15 cellular contexts compared by ENCODE assay signal in the genomic region with DNA sequence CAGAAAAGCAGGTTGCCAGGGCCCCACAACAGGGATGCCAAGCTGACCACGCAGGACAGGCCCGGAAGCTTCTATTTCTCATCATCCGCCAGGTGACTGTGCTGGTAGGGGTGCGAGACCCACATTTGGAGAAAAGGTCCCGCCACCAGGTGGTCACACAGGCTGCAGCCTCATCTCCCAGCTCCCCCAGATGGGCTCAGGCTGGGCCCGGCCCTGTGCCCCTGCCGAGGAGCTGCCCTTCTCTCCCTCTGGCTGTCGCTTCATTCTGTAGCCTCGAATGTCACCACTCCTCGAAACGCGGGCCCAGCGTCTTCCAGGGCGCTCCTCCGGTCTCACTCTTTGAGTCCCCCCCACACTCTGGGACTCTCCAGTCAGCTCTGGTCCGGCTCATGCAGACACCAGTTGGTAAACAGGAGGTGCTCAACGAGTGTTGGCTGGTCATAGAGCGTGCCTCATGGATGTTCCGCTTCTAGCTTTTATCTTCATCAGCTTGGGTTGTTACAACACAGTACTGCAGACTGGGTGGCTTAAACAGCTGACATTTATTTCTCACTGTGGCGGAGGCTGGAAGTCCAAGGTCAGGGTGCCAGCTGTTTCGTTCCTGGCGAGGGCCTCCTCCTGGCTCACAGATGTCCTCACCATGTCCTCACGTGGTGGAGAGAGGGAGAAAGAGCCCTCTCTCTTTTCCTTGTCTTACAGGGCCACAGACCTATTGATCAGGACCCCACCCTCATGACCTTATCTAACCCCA.
DNase-seq lines count a peak whose midpoint lies in the region; ATAC-seq, FAIRE-seq and TF ChIP-seq lines count a peak whose summit lies in the region.
"Had no signal": no experiment of that assay in that cellular context is flagged by ENCODE, and none has a peak within 500 bp of the region (broad histone marks: within the 10 kb centered on the region; RNA-seq: fewer than 3 reads in every experiment).

No MANE protein-coding gene starts in this region.

- POLR2A ChIA-PET in HepG2 (lab: Yijun Ruan, JAX) = no interaction called here
- POLR2A ChIA-PET in activated CD8-positive, alpha-beta T cell treated with anti-CD3 and anti-CD28 coated beads, Interleukin-2, amount 10 ng/mL, durations not matched to agents 7 days and 5 days (lab: Charles Lee) = no interaction called here

- H3K9me3 ChIP-seq in SJCRH30 (replicated peaks) = no peaks in the 10 kb centered on the region
- H3K9me3 ChIP-seq in HepG2 (ENCODE audit: low read length) = no peaks in the 10 kb centered on the region
- H3K9me3 ChIP-seq: A549, Caco-2 had no signal

- peak; percentile 16 to 44 for DNase-seq in SJCRH30
- peak; percentile 44 for DNase-seq in HepG2 (ENCODE audit: low spot score)
- peak; percentile 65 for DNase-seq in posterior vena cava (ENCODE audit: low spot score)
- no peak for DNase-seq in activated CD8-positive, alpha-beta T cell treated with anti-CD3 and anti-CD28 coated beads, Interleukin-2, amount 10 ng/mL, durations not matched to agents 7 days and 5 days
- DNase-seq in caudate nucleus (lab: John Stamatoyannopoulos, UW) = no peak
- DNase-seq in activated T-cell treated with anti-CD3 and anti-CD28 coated beads, Interleukin-2, amount 50 U/mL, for 48 hours = no peak
- DNase-seq: CD8-positive, alpha-beta memory T cell; GF-D8; HCEC 1CT; HFFc6 had no signal

- WGBS in HepG2 (ENCODE audit: low lambda C conversion rate) = 53% methylated on average over 19 of the region's 23 CpGs

- H3K27me3 ChIP-seq in SJCRH30 = no peaks in the 10 kb centered on the region
- peaks cover 6 to 55% of the 10 kb centered on the region in 2 experiments for H3K27me3 ChIP-seq in HepG2 (ENCODE audit: control insufficient read depth in 1 of 2, insufficient read depth in 2 of 2, low read length in 2 of 2)

- no peak overlapping the region for H3K27ac Mint-ChIP-seq in stimulated activated memory B cell treated with anti-CD40 and anti-IgM and Interleukin-4, amounts not matched to agents 10 μg/mL and 1 μg/mL and 100 μg/mL, for 72 hours
- no peak overlapping the region for H3K27ac Mint-ChIP-seq in activated CD8-positive, alpha-beta T cell treated with anti-CD3 and anti-CD28 coated beads, Interleukin-2, amount 10 ng/mL, durations not matched to agents 7 days and 5 days
- H3K27ac Mint-ChIP-seq: CD8-positive, alpha-beta memory T cell; HFFc6 had no signal

- no peak overlapping the region for H3K4me3 ChIP-seq in SJCRH30
- H3K4me3 ChIP-seq in HepG2 (replicated peaks in 1 of 3; ENCODE audit: insufficient read depth in 1 of 3, low read depth in 2 of 3, low read length in 3 of 3) = no peak overlapping the region
- H3K4me3 ChIP-seq: A549 had no signal

- no peak for TF ChIP-seq RAD21 in HepG2 (CRISPR knock-in tag; IDR thresholded peaks at IDR 0.05)

- H3K9ac ChIP-seq in HepG2 (ENCODE audit: insufficient read depth, low read depth, low read length) = no peak overlapping the region

- TF ChIP-seq EP300 in HepG2 (IDR thresholded peaks at IDR 0.05; ENCODE audit: low read depth in 2 of 2, low read length in 2 of 2) (no peak), HepG2 (CRISPR knock-in tag; IDR thresholded peaks at IDR 0.05; ENCODE audit: borderline replicate concordance) (no peak)

- no peaks in the 10 kb centered on the region for H4K20me1 ChIP-seq in HepG2 (ENCODE audit: insufficient read depth, low read length)

- H3K36me3 ChIP-seq in SJCRH30 = no peaks in the 10 kb centered on the region
- H3K36me3 ChIP-seq in HepG2 (replicated peaks in 1 of 2; ENCODE audit: control insufficient read depth in 1 of 2, insufficient read depth in 2 of 2, low read length in 2 of 2) = no peaks in the 10 kb centered on the region

- ATAC-seq in HepG2 = peak; percentile 78
- peak; percentile 21 for ATAC-seq in stimulated activated memory B cell treated with anti-CD40 and anti-IgM and Interleukin-4, amounts not matched to agents 10 μg/mL and 1 μg/mL and 100 μg/mL, for 72 hours
- ATAC-seq in activated CD8-positive, alpha-beta T cell treated with anti-CD3 and anti-CD28 coated beads, Interleukin-2, amount 10 ng/mL, durations not matched to agents 7 days and 5 days = no peak
- ATAC-seq: A549 had no signal

- H3K79me2 ChIP-seq in HepG2 (ENCODE audit: insufficient read depth, low read length) = no peaks in the 10 kb centered on the region

- H2AFZ ChIP-seq in HepG2 (ENCODE audit: low read length) = no peak overlapping the region

- TF ChIP-seq POLR2A in HepG2 (IDR thresholded peaks at IDR 0.05; ENCODE audit: insufficient read depth in 1 of 2, low read depth in 2 of 2, low read length in 2 of 2) = no peak

- H3K9me3 Mint-ChIP-seq in stimulated activated memory B cell treated with anti-CD40 and anti-IgM and Interleukin-4, amounts not matched to agents 10 μg/mL and 1 μg/mL and 100 μg/mL, for 72 hours = no peaks in the 10 kb centered on the region
- H3K9me3 Mint-ChIP-seq in activated CD8-positive, alpha-beta T cell treated with anti-CD3 and anti-CD28 coated beads, Interleukin-2, amount 10 ng/mL, durations not matched to agents 7 days and 5 days (ENCODE audit: insufficient read depth) = no peaks in the 10 kb centered on the region
- H3K9me3 Mint-ChIP-seq: CD8-positive, alpha-beta memory T cell; HFFc6 had no signal

- in situ Hi-C loops in HepG2 (cut with HindIII; ENCODE audit: extremely low pct_ligation_motif_present, low pct_unique_long_range_greater_than_20kb) = no loop called here

- H3K4me3 Mint-ChIP-seq in stimulated activated memory B cell treated with anti-CD40 and anti-IgM and Interleukin-4, amounts not matched to agents 10 μg/mL and 1 μg/mL and 100 μg/mL, for 72 hours = no peak overlapping the region
- no peak overlapping the region for H3K4me3 Mint-ChIP-seq in activated CD8-positive, alpha-beta T cell treated with anti-CD3 and anti-CD28 coated beads, Interleukin-2, amount 10 ng/mL, durations not matched to agents 7 days and 5 days
- H3K4me3 Mint-ChIP-seq: HFFc6 had no signal

- H3K4me1 ChIP-seq in SJCRH30 (no peaks in the 10 kb centered on the region), HepG2 (ENCODE audit: insufficient read depth, low read length) (peaks cover 33% of the 10 kb centered on the region)
- H3K4me1 ChIP-seq: A549, Caco-2 had no signal

- TF ChIP-seq CTCF in HepG2 (CRISPR knock-in tag; IDR thresholded peaks at IDR 0.05) = no peak

- H3K36me3 Mint-ChIP-seq in stimulated activated memory B cell treated with anti-CD40 and anti-IgM and Interleukin-4, amounts not matched to agents 10 μg/mL and 1 μg/mL and 100 μg/mL, for 72 hours = no peaks in the 10 kb centered on the region
- H3K36me3 Mint-ChIP-seq in activated CD8-positive, alpha-beta T cell treated with anti-CD3 and anti-CD28 coated beads, Interleukin-2, amount 10 ng/mL, durations not matched to agents 7 days and 5 days (ENCODE audit: low read depth) = no peaks in the 10 kb centered on the region
- H3K36me3 Mint-ChIP-seq: CD8-positive, alpha-beta memory T cell had no signal

- no peaks in the 10 kb centered on the region for H3K4me1 Mint-ChIP-seq in stimulated activated memory B cell treated with anti-CD40 and anti-IgM and Interleukin-4, amounts not matched to agents 10 μg/mL and 1 μg/mL and 100 μg/mL, for 72 hours
- no peaks in the 10 kb centered on the region for H3K4me1 Mint-ChIP-seq in activated CD8-positive, alpha-beta T cell treated with anti-CD3 and anti-CD28 coated beads, Interleukin-2, amount 10 ng/mL, durations not matched to agents 7 days and 5 days (ENCODE audit: low read depth)
- H3K4me1 Mint-ChIP-seq: CD8-positive, alpha-beta memory T cell had no signal

- intact Hi-C loops in HepG2 (cut with micrococcal nuclease; ENCODE audit: unreplicated experiment) (no loop called here), posterior vena cava (cut with DNase I) (no loop called here)

- no peak for FAIRE-seq in HepG2 (lab: Jason Lieb, UNC)
- FAIRE-seq: A549, GM19239, HTR-8/SVneo had no signal

- no peak overlapping the region for H3K27ac ChIP-seq in SJCRH30
- no peak overlapping the region for H3K27ac ChIP-seq in HepG2 (ENCODE audit: extremely low read length, insufficient read depth, low read length)
- no peak overlapping the region for H3K27ac ChIP-seq in caudate nucleus (ENCODE audit: low read depth, low read length)
- H3K27ac ChIP-seq: A549 had no signal

- H3K27me3 Mint-ChIP-seq in stimulated activated memory B cell treated with anti-CD40 and anti-IgM and Interleukin-4, amounts not matched to agents 10 μg/mL and 1 μg/mL and 100 μg/mL, for 72 hours = peaks cover 30% of the 10 kb centered on the region
- H3K27me3 Mint-ChIP-seq in activated CD8-positive, alpha-beta T cell treated with anti-CD3 and anti-CD28 coated beads, Interleukin-2, amount 10 ng/mL, durations not matched to agents 7 days and 5 days (ENCODE audit: low read depth) = peaks cover 18% of the 10 kb centered on the region

- CTCF ChIA-PET in HepG2 (lab: Yijun Ruan, JAX; ENCODE audit: low intra/inter-chr PET ratio, low total read pairs) = no interaction called here
- CTCF ChIA-PET in activated CD8-positive, alpha-beta T cell treated with anti-CD3 and anti-CD28 coated beads, Interleukin-2, amount 10 ng/mL, durations not matched to agents 7 days and 5 days (lab: Charles Lee) = interaction anchor here (1.3 to 2.1 kb wide), 2 partner anchors 22 to 340 kb away, joined by 3 to 5 read pairs; no protein-coding TSS in a partner anchor

- peak overlapping the region; percentile 32; the same call in 1 of the 2 replicates for H3K4me2 ChIP-seq in HepG2 (ENCODE audit: low read depth, low read length)
- H3K4me2 ChIP-seq: A549 had no signal

- no TSS peak for BruUV-seq in HepG2 (replicated peaks; lab: Mats Ljungman, UMichigan)

TF ChIP-seq in HepG2, 621 proteins besides CTCF, POLR2A, EP300 and RAD21 (continues in another document):
- no peak for TF ChIP-seq MTA1 (CRISPR knock-in tag; IDR thresholded peaks at IDR 0.05; ENCODE audit: borderline replicate concordance)
- no peak for TF ChIP-seq ZSCAN20 (CRISPR knock-in tag; IDR thresholded peaks at IDR 0.05; ENCODE audit: borderline replicate concordance)

Comparison
In these comparisons a context has a peak if more than half of its experiments do, and no peak if none do; other contexts are left out.
1. DNase-seq: peak in SJCRH30 (2 of 2), HepG2 (single experiment) and posterior vena cava (single experiment); none in activated CD8-positive, alpha-beta T cell treated with anti-CD3 and anti-CD28 coated beads, Interleukin-2, amount 10 ng/mL, durations not matched to agents 7 days and 5 days (single experiment), caudate nucleus (0 of 61) and activated T-cell treated with anti-CD3 and anti-CD28 coated beads, Interleukin-2, amount 50 U/mL, for 48 hours (0 of 2).